Comparison of ENCODE assay signal across 8 cellular contexts in the genomic region with DNA sequence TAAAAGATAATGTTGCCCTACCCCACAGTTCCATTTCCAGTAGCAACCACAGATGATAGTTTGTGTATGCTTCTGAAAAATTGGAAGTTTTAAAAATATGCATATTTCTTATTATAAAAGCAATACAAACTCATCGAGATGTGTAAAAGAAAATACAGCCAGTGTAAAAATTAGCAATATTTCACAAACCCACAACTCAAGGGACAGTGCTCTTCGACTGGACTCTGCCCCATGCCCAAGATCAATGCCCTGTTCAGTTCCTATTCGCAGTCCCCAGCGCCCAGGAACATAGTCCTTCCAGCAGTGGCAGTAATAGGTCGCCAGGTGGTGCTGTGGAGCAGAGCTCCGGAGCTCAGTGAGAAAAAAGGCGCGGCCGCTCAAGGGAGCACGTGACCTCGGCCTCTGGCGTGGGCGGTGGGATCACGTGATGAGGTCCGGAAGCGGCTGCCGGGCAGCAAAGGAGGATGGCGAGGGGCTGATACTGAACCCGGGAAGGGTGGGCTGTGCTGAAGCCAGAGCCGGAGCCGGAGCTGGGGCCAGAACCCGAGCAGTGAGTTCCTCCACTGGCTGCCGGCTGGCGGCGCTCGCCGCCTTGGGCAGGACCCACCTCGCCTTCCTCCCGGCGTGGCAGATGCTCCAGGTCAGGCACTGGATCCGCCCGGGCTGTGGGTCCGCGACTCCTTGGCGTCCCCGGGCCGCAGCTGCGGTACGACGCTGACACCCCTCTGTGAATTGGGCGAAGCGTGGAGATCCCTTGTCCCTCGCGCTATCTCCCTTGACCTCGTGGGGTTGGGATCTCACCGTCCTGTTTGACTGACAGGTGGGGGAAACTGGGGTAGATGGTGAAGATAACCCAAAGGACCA. TPM values are rescaled to one million over a fixed set of nuclear protein-coding genes. Genes with fewer than 3 reads are reported as not detected.
A peak's percentile ranks its signal among the peaks of the same experiment; 100 is the strongest.
DNase-seq lines count a peak whose midpoint lies in the region; ATAC-seq and TF ChIP-seq lines count a peak whose summit lies in the region.

Gene SLC36A1 (plus strand): TSS at position 430 of the 864 bp plus-strand sequence. CDS start 11,190 bp downstream, outside the sequence.

- H3K36me3 ChIP-seq in right lobe of liver: no peaks in the 10 kb centered on the region

- H3K36me3 Mint-ChIP-seq in CD4-positive, alpha-beta T cell (ENCODE audit: low read depth): no peaks in the 10 kb centered on the region

- DNase-seq in CD4-positive, alpha-beta T cell: peak; percentile 82 to 92 (median 86)
- DNase-seq in NCI-H69 (lab: John Stamatoyannopoulos, UW): peak; percentile 96
- peak; percentile 93 to 94 for DNase-seq in activated CD4-positive, alpha-beta T cell treated with anti-CD3 and anti-CD28 coated beads, Interleukin-2, amount 50 U/mL, for 4 hours
- peak; percentile 93 to 96 (median 95) for DNase-seq in dorsolateral prefrontal cortex
- peak; percentile 95 to 97 (median 96) for DNase-seq in right lobe of liver
- DNase-seq in stimulated activated CD4-positive, alpha-beta T cell treated with anti-CD3 and anti-CD28 coated beads, Interleukin-4, amount 100 ng/mL, for 4 hours: peak; percentile 92 to 97

- peak within 1 kb of the TSS; percentile 68 for H3K27ac Mint-ChIP-seq in CD4-positive, alpha-beta T cell

- peaks cover 33% of the 10 kb centered on the region for H3K27me3 Mint-ChIP-seq in CD4-positive, alpha-beta T cell

- peak; percentile 90 for TF ChIP-seq CTCF in CD4-positive, alpha-beta T cell (IDR thresholded peaks at IDR 0.05)
- TF ChIP-seq CTCF in dorsolateral prefrontal cortex (IDR thresholded peaks at IDR 0.05 in 54 of 56, conservative IDR thresholded peaks at IDR 0.05 in 2 of 56; ENCODE audit: low read depth in 1 of 56, partially characterized antibody in 56 of 56): peak; percentile 98 to 100 (median 99)
- TF ChIP-seq CTCF in right lobe of liver (IDR thresholded peaks at IDR 0.05): peak; percentile 97 to 99 (median 98)

- peaks cover 9% of the 10 kb centered on the region for H3K27me3 ChIP-seq in CD4-positive, alpha-beta T cell (ENCODE audit: control insufficient read depth, insufficient read depth, low read length)
- no peaks in the 10 kb centered on the region for H3K27me3 ChIP-seq in dorsolateral prefrontal cortex
- H3K27me3 ChIP-seq in right lobe of liver: no peaks in the 10 kb centered on the region

- intact Hi-C loops in CD4-positive, alpha-beta T cell (cut with DNase I, micrococcal nuclease): loop anchor here (1.0 to 5.0 kb wide), 5 partner anchors 53 to 325 kb away; partner anchors contain the start of gene G3BP1 (in 1 of the 2)
- intact Hi-C loops in dorsolateral prefrontal cortex (cut with DNase I) (loop anchor here (1.0 to 10.0 kb wide), 8 partner anchors 53 to 327 kb away; partner anchors contain the start of genes GM2A (in 2 of the 2) and G3BP1 (in 1 of the 2)), right lobe of liver (cut with DNase I) (no loop called here)

- no peaks in the 10 kb centered on the region for H3K9me3 ChIP-seq in CD4-positive, alpha-beta T cell (ENCODE audit: control insufficient read depth, low read length)
- no peaks in the 10 kb centered on the region for H3K9me3 ChIP-seq in right lobe of liver

- peak; percentile 97 for ATAC-seq in CD4-positive, alpha-beta T cell (ENCODE audit: poor library complexity)
- ATAC-seq in GM19372 (IDR thresholded peaks at IDR 0.05; ENCODE audit: low read depth, unreplicated experiment) (peak; percentile 85), HG03521 (IDR thresholded peaks at IDR 0.05; ENCODE audit: unreplicated experiment) (peak; percentile 80), right lobe of liver (peak; percentile 99 to 100 (median 100))

- no peak within 1 kb of the TSS for H3K27ac ChIP-seq in CD4-positive, alpha-beta T cell (ENCODE audit: low read depth, low read length)
- H3K27ac ChIP-seq in dorsolateral prefrontal cortex: peak within 1 kb of the TSS in 53 of 59 donors; percentile 7 to 89 (median 78)
- H3K27ac ChIP-seq in right lobe of liver: peak within 1 kb of the TSS in 2 of 3 donors; percentile 20 to 66

- H3K4me3 Mint-ChIP-seq in CD4-positive, alpha-beta T cell: peak within 1 kb of the TSS; percentile 98

- peak; percentile 50 for TF ChIP-seq POLR2A in right lobe of liver (IDR thresholded peaks at IDR 0.05)

- CTCF ChIA-PET in CD4-positive, alpha-beta T cell (lab: Charles Lee): interaction anchor here (0.8 to 2.4 kb wide), 9 partner anchors 10 to 324 kb away, joined by 5 to 35 read pairs (median 6); partner anchors contain the start of gene G3BP1

- peaks cover 0 to 7% (median 2%) of the 10 kb centered on the region in 4 donors for H3K4me1 ChIP-seq in right lobe of liver

- H3K4me3 ChIP-seq in dorsolateral prefrontal cortex (peak within 1 kb of the TSS; percentile 49 to 95 (median 83)), right lobe of liver (peak within 1 kb of the TSS; percentile 70 to 95 (median 85))

- 0% methylated on average over 11 of the region's 46 CpGs for WGBS in right lobe of liver (ENCODE audit: insufficient coverage, low coverage, low lambda C conversion rate, missing lambda C conversion rate)

- peaks cover 23% of the 10 kb centered on the region for H3K4me1 Mint-ChIP-seq in CD4-positive, alpha-beta T cell (ENCODE audit: low read depth)

- POLR2A ChIA-PET in CD4-positive, alpha-beta T cell (lab: Charles Lee): interaction anchor here (1.0 to 2.8 kb wide), 8 partner anchors 9 to 324 kb away, joined by 3 to 24 read pairs (median 4); partner anchors contain the start of gene G3BP1

- no peaks in the 10 kb centered on the region for H3K9me3 Mint-ChIP-seq in CD4-positive, alpha-beta T cell

RNA-seq across cellular contexts. Expression of gene SLC36A1, which starts in this region (rescaled TPM):
- total RNA-seq in CD4-positive, alpha-beta T cell: 1 to 10 TPM; 2.2 to 2.8 TPM
- total RNA-seq in dorsolateral prefrontal cortex (10 to 100 TPM; 18.6 to 85.7 (median 43.3) TPM), right lobe of liver (1 to 10 TPM; 2.0 to 8.2 (median 5.2) TPM)

Comparison
In these comparisons a context has a peak if more than half of its experiments do, and no peak if none do; other contexts are left out.
1. intact Hi-C loops: an anchor here in CD4-positive, alpha-beta T cell (1.0 to 5.0 kb wide) and dorsolateral prefrontal cortex (1.0 to 10.0 kb wide); none called in right lobe of liver.